ENCODE assay signal across 8 cellular contexts in the genomic region with DNA sequence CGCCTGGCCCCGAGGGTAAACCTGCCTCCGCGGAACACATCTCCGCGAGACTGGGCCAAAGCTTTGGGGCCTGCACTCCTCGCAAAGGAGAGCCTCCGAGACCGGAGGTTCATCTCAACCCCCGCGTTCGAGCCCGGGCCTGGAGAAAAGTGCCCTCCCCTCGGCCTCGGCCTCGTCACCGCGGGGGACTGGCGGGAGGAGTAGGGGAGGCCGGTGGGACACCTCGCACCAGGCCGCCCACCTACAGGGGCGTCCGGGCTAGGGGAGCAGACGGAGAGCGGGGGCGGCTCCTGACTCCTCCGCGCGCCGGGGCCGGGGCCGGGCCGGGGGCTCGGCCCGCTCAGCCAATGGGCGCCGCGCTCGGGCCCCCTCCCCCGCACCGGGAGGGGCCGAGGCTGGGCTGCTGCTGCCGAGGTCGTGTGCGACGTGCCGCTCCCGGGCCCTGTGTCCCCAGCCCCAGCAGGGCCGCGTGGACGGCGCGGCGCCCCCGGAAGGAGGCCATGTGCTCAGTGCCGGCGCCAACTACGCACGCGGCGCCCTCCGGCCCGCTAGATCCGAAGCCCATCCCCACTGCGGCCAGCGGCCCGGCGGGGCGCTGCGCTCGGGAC. TPM values are rescaled to one million over a fixed set of nuclear protein-coding genes. Genes with fewer than 3 reads are reported as not detected.
A peak's percentile ranks its signal among the peaks of the same experiment; 100 is the strongest.
DNase-seq lines count a peak whose midpoint lies in the region; ATAC-seq and TF ChIP-seq lines count a peak whose summit lies in the region.

No MANE protein-coding gene starts in this region.

- no peaks in the 10 kb centered on the region for H3K27me3 ChIP-seq in osteoblast (ENCODE audit: insufficient read depth, low read length)
- peaks cover 14% of the 10 kb centered on the region for H3K27me3 ChIP-seq in transverse colon

- H3K36me3 ChIP-seq in osteoblast (ENCODE audit: insufficient read depth, low read length) (no peaks in the 10 kb centered on the region), transverse colon (no peaks in the 10 kb centered on the region)

- TF ChIP-seq POLR2A in transverse colon (IDR thresholded peaks at IDR 0.05) = no peak

- in situ Hi-C loops in transverse colon (cut with MboI; ENCODE audit: low pct_ligation_motif_present in 1 of 4, low pct_unique_long_range_greater_than_20kb in 1 of 4, low sequenced_read_pairs in 3 of 4) = no loop called here

- H3K4me2 ChIP-seq in osteoblast (ENCODE audit: insufficient read depth, low read length) = peak overlapping the region; percentile 100

- peaks cover 47% of the 10 kb centered on the region for H3K79me2 ChIP-seq in osteoblast (ENCODE audit: insufficient read depth, low read length)

- H3K27ac ChIP-seq in osteoblast (ENCODE audit: low read depth, low read length) = peak overlapping the region; percentile 66
- peak overlapping the region; percentile 88 to 97 (median 93) for H3K27ac ChIP-seq in transverse colon

- H2AFZ ChIP-seq in osteoblast (ENCODE audit: low read length) = peak overlapping the region; percentile 70

- no peak for TF ChIP-seq EP300 in transverse colon (IDR thresholded peaks at IDR 0.05; ENCODE audit: low read depth)

- no peak for TF ChIP-seq CTCF in osteoblast (IDR thresholded peaks at IDR 0.05; ENCODE audit: extremely low read depth, low read depth, low read length)
- TF ChIP-seq CTCF in transverse colon (IDR thresholded peaks at IDR 0.05) = no peak

- H3K9me3 ChIP-seq in osteoblast (ENCODE audit: low read depth, low read length) = no peaks in the 10 kb centered on the region
- H3K9me3 ChIP-seq in transverse colon = no peaks in the 10 kb centered on the region

- 0% methylated on average over 22 of the region's 72 CpGs; no CpG with 5 or more reads in 1 of the 2 donors for WGBS in transverse colon (ENCODE audit: low coverage in 1 of 2), 2 donors

- intact Hi-C loops in transverse colon (cut with DNase I; ENCODE audit: low total_unique reads) = no loop called here

- H3K4me1 ChIP-seq in osteoblast (ENCODE audit: insufficient read depth, low read length) (peaks cover 28% of the 10 kb centered on the region), transverse colon (peaks cover 0 to 48% (median 23%) of the 10 kb centered on the region in 4 donors)

- H3K4me3 ChIP-seq in osteoblast (ENCODE audit: insufficient read depth, low read length) (peak overlapping the region; percentile 93), transverse colon (peak overlapping the region; percentile 52 to 89 (median 74))

- H4K20me1 ChIP-seq in osteoblast (ENCODE audit: insufficient read depth, low read length) = peaks cover 6% of the 10 kb centered on the region

- ATAC-seq in GM19397 (IDR thresholded peaks at IDR 0.05; ENCODE audit: unreplicated experiment) (peak; percentile 56), HG03469 (IDR thresholded peaks at IDR 0.05; ENCODE audit: unreplicated experiment) (peak; percentile 29)

- DNase-seq in COLO668 (lab: John Stamatoyannopoulos, UW; ENCODE audit: unreplicated experiment) (peak; percentile 91), RPMI7951 (ENCODE audit: low read depth) (peak; percentile 75), globus pallidus (ENCODE audit: low spot score) (peak; percentile 69), osteoblast (ENCODE audit: insufficient read length, low spot score, missing footprints) (peak; percentile 98), transverse colon (peak; percentile 62)
- peak; percentile 50 for DNase-seq in activated gamma-delta T cell treated with anti-CD3 and anti-CD28 coated beads, Interleukin-2, amount 50 U/mL, for 16 hours (ENCODE audit: low read depth)

RNA-seq across cellular contexts. Expression of a gene that starts 0.7 kb away (rescaled TPM):
- 192 and 248 TPM in 2 replicates for total RNA-seq in RPMI7951 (2014; rRNA removed; shearing (Covaris generic))
- 28.3 and 43.4 TPM in 2 replicates for total RNA-seq in osteoblast
- 10 to 100 TPM; 37.2 to 98.9 (median 69.1) TPM for total RNA-seq in transverse colon

Comparison
In these comparisons a context has a peak if more than half of its experiments do, and no peak if none do; other contexts are left out.
1. Peak in every context shown above with its lines: DNase-seq, ATAC-seq, H3K4me3 ChIP-seq and H3K27ac ChIP-seq.